Comparison of ENCODE assay signal across 17 cellular contexts in the genomic region with DNA sequence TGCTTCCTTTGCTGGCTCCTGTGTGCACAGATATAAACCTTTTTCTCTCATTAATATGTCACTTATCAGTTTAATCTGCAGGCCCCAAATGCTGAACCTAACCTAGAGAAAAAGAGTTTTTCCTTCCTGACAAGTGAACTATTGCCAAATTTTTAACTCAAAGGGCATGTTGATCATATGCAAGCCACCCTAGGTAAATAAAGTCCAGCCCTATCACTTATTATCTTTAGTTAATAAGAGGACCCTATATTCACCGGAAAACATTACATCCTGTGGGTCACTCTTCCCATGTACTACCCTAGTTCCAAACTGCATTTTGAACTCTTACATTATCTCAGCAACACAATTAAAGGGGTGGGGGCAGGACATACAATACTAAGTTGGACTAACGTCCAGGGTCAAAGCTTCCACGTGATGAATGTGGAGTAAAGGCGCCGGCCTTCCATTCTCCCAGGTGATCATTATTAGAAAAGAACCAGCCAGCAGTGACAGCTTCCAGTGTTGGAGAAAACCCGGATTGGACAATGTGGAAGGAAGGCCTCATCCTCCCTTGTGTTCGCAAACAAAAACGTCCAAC.
DNase-seq lines count a peak whose midpoint lies in the region; ATAC-seq, FAIRE-seq and TF ChIP-seq lines count a peak whose summit lies in the region.
"Had no signal": no experiment of that assay in that cellular context is flagged by ENCODE, and none has a peak within 500 bp of the region (broad histone marks: within the 10 kb centered on the region; RNA-seq: fewer than 3 reads in every experiment).

No MANE protein-coding gene starts in this region.

- H3K9me1 ChIP-seq in keratinocyte (ENCODE audit: control insufficient read depth, extremely low read depth, insufficient read depth, low read length): no peaks in the 10 kb centered on the region

- WGBS in small intestine, 3 donors: 27 to 55% (median 45%) methylated on average over 8 of the region's 8 CpGs

- H3K4me3 ChIP-seq in Caco-2 (ENCODE audit: low read depth, low read length) (no peak overlapping the region), keratinocyte (ENCODE audit: control insufficient read depth in 2 of 3, extremely low read depth in 1 of 3, insufficient read depth in 2 of 3, low read depth in 1 of 3, low read length in 3 of 3) (no peak overlapping the region), small intestine (ENCODE audit: low read depth in 1 of 2, low read length in 2 of 2) (no peak overlapping the region), A673 (ENCODE audit: low read depth, low read length, poor library complexity, severe bottlenecking) (no peak overlapping the region)
- H3K4me3 ChIP-seq: pancreas, SJSA1 had no signal

- H3K9me3 Mint-ChIP-seq in Caco-2 (ENCODE audit: unreplicated experiment) (no peaks in the 10 kb centered on the region), T-cell (no peaks in the 10 kb centered on the region)
- H3K9me3 Mint-ChIP-seq: activated CD8-positive, alpha-beta T cell treated with anti-CD3 and anti-CD28 coated beads for 36 hours; activated T-helper 2 cell treated with anti-CD3 and anti-CD28 coated beads, Interferon-gamma antibody, Interleukin-2, Interleukin-4, amounts not matched to agents 10 μg/mL and 5 μg/mL and 100 μg/mL, durations not matched to agents 14 hours and 24 hours and 36 hours; stimulated activated naive CD8-positive, alpha-beta T cell treated with anti-CD3 and anti-CD28 coated beads, Interleukin-15, Interleukin-2, amounts not matched to agents 100 ng/mL and 50 ng/mL, for 24 hours had no signal

- no peaks in the 10 kb centered on the region for H3K36me3 ChIP-seq in Caco-2 (ENCODE audit: control insufficient read depth, insufficient read depth, low read length)
- H3K36me3 ChIP-seq in keratinocyte (ENCODE audit: control insufficient read depth in 2 of 2, extremely low read depth in 1 of 2, insufficient read depth in 2 of 2, low read length in 2 of 2): peaks cover 5 to 8% of the 10 kb centered on the region in 2 experiments
- no peaks in the 10 kb centered on the region for H3K36me3 ChIP-seq in small intestine (ENCODE audit: control insufficient read depth in 2 of 2, insufficient read depth in 2 of 2, low read length in 2 of 2)
- no peaks in the 10 kb centered on the region for H3K36me3 ChIP-seq in A673 (ENCODE audit: insufficient read depth, low read length, poor library complexity, severe bottlenecking)
- H3K36me3 ChIP-seq: pancreas had no signal

- H4K20me1 ChIP-seq in keratinocyte (ENCODE audit: control insufficient read depth, extremely low read depth, insufficient read depth, low read length): peaks cover 9% of the 10 kb centered on the region

- peaks cover 75% of the 10 kb centered on the region for H3K36me3 Mint-ChIP-seq in Caco-2 (ENCODE audit: insufficient read depth, unreplicated experiment)
- H3K36me3 Mint-ChIP-seq in T-cell: peaks cover 16% of the 10 kb centered on the region

- H3K27ac Mint-ChIP-seq in Caco-2 (ENCODE audit: unreplicated experiment) (peak overlapping the region; percentile 48), T-cell (peak overlapping the region in 1 of 2 donors; percentile 71)
- H3K27ac Mint-ChIP-seq: activated CD8-positive, alpha-beta T cell treated with anti-CD3 and anti-CD28 coated beads for 36 hours had no signal

- H3K4me1 Mint-ChIP-seq in Caco-2 (ENCODE audit: low read depth, unreplicated experiment) (peaks cover 42% of the 10 kb centered on the region), T-cell (peaks cover 81 to 89% (median 86%) of the 10 kb centered on the region in 3 donors)

- H3K9ac ChIP-seq in keratinocyte (ENCODE audit: control insufficient read depth, extremely low read depth, insufficient read depth, low read length): no peak overlapping the region

- POLR2A ChIA-PET in Caco-2 (lab: Charles Lee) (no interaction called here), A673 (lab: Charles Lee; ENCODE audit: low non-redundant PET) (no interaction called here), T-cell (lab: Charles Lee) (interaction anchor here (0.6 to 0.7 kb wide), 2 partner anchors 18 to 69 kb away, joined by 3 to 4 read pairs; no protein-coding TSS in a partner anchor)

- dilution Hi-C loops in keratinocyte (cut with MboI; ENCODE audit: extremely low pct_ligation_motif_present, low sequenced_read_pairs): no loop called here

- H3K4me2 ChIP-seq in keratinocyte (ENCODE audit: control insufficient read depth, extremely low read depth, insufficient read depth, low read depth, low read length): no peak overlapping the region

- TF ChIP-seq CTCF in Caco-2 (IDR thresholded peaks at IDR 0.05; ENCODE audit: insufficient read depth in 1 of 2, low read depth in 1 of 2, low read length in 1 of 2, severe bottlenecking in 1 of 2, unreplicated experiment in 1 of 2) (no peak), keratinocyte (optimal IDR thresholded peaks at IDR 0.05 in 1 of 3, IDR thresholded peaks at IDR 0.05 in 1 of 3, conservative IDR thresholded peaks at IDR 0.05 in 1 of 3; ENCODE audit: extremely low read depth in 1 of 3, insufficient read depth in 2 of 3, low read length in 3 of 3) (no peak), A673 (conservative IDR thresholded peaks at IDR 0.05; ENCODE audit: low read depth, low read length) (no peak)

- FAIRE-seq in keratinocyte (lab: Jason Lieb, UNC) (no peak), small intestine (lab: Jason Lieb, UNC) (no peak)
- FAIRE-seq: pancreas had no signal

- H3K79me2 ChIP-seq in keratinocyte (ENCODE audit: control insufficient read depth, insufficient read depth, low read length): peaks cover 90% of the 10 kb centered on the region

- H3K4me3 Mint-ChIP-seq in Caco-2 (ENCODE audit: unreplicated experiment): no peak overlapping the region
- H3K4me3 Mint-ChIP-seq in T-cell: no peak overlapping the region
- H3K4me3 Mint-ChIP-seq: activated CD8-positive, alpha-beta T cell treated with anti-CD3 and anti-CD28 coated beads for 36 hours; stimulated activated naive CD8-positive, alpha-beta T cell treated with anti-CD3 and anti-CD28 coated beads, Interleukin-15, Interleukin-2, amounts not matched to agents 100 ng/mL and 50 ng/mL, for 24 hours had no signal

- no peak overlapping the region for H2AFZ ChIP-seq in keratinocyte (ENCODE audit: control insufficient read depth, low read length)

- H3K27me3 Mint-ChIP-seq in Caco-2 (ENCODE audit: insufficient read depth, unreplicated experiment): no peaks in the 10 kb centered on the region
- H3K27me3 Mint-ChIP-seq in T-cell: no peaks in the 10 kb centered on the region
- H3K27me3 Mint-ChIP-seq: activated CD8-positive, alpha-beta T cell treated with anti-CD3 and anti-CD28 coated beads for 36 hours; stimulated activated naive CD8-positive, alpha-beta T cell treated with anti-CD3 and anti-CD28 coated beads, Interleukin-15, Interleukin-2, amounts not matched to agents 100 ng/mL and 50 ng/mL, for 24 hours had no signal

- H3K27me3 ChIP-seq in Caco-2 (replicated peaks; ENCODE audit: control insufficient read depth, insufficient read depth, low read length) (no peaks in the 10 kb centered on the region), keratinocyte (ENCODE audit: control insufficient read depth, extremely low read depth, insufficient read depth, low read length) (no peaks in the 10 kb centered on the region), small intestine (ENCODE audit: control insufficient read depth in 2 of 2, insufficient read depth in 2 of 2, low read length in 2 of 2) (no peaks in the 10 kb centered on the region), A673 (replicated peaks; ENCODE audit: insufficient read depth, low read depth, low read length, poor library complexity) (no peaks in the 10 kb centered on the region)
- H3K27me3 ChIP-seq: pancreas, SJSA1 had no signal

- no TSS peak for BruUV-seq in Caco-2 (replicated peaks; lab: Mats Ljungman, UMichigan)
- no TSS peak for BruUV-seq in A673 (replicated peaks; lab: Mats Ljungman, UMichigan)

- intact Hi-C loops in Caco-2 (cut with micrococcal nuclease; ENCODE audit: unreplicated experiment): no loop called here
- intact Hi-C loops in A673 (cut with micrococcal nuclease; ENCODE audit: unreplicated experiment): no loop called here

- CTCF ChIA-PET in Caco-2 (lab: Charles Lee) (no interaction called here), A673 (lab: Charles Lee) (no interaction called here), T-cell (lab: Charles Lee) (interaction anchor here (0.6 to 1.2 kb wide), 4 partner anchors 11 to 744 kb away, joined by 3 to 8 read pairs (median 4); no protein-coding TSS in a partner anchor)

- H3K27ac ChIP-seq in keratinocyte (ENCODE audit: control insufficient read depth, insufficient read depth, low read length): peak overlapping the region; percentile 13
- peak overlapping the region; percentile 47 to 76 for H3K27ac ChIP-seq in small intestine (ENCODE audit: low read depth in 1 of 2, low read length in 1 of 2)
- no peak overlapping the region for H3K27ac ChIP-seq in A673 (ENCODE audit: low read depth, low read length, poor library complexity, severe bottlenecking)
- H3K27ac ChIP-seq: SJSA1 had no signal

- ATAC-seq in SK-N-SH treated with all-trans-retinoic acid at 6 μM for 48 hours: no peak
- no peak for ATAC-seq in T-cell (replicated peaks in 1 of 4)
- ATAC-seq: activated CD8-positive, alpha-beta T cell treated with anti-CD3 and anti-CD28 coated beads for 36 hours had no signal

- H3K9me3 ChIP-seq in Caco-2 (no peaks in the 10 kb centered on the region), keratinocyte (ENCODE audit: control insufficient read depth, low read depth, low read length) (no peaks in the 10 kb centered on the region), small intestine (ENCODE audit: control insufficient read depth, low read depth) (no peaks in the 10 kb centered on the region), A673 (ENCODE audit: low read depth, low read length, poor library complexity, severe bottlenecking) (no peaks in the 10 kb centered on the region)
- H3K9me3 ChIP-seq: pancreas, SJSA1 had no signal

- DNase-seq in Caco-2 (no peak), keratinocyte (ENCODE audit: low read depth, low spot score) (no peak), small intestine (peak; percentile 84), A673 (ENCODE audit: low spot score) (no peak), T-cell (no peak), Ammon's horn (ENCODE audit: low spot score) (no peak), kidney glomerular epithelial cell (lab: John Stamatoyannopoulos, UW) (no peak)
- DNase-seq: activated CD8-positive, alpha-beta T cell treated with anti-CD3 and anti-CD28 coated beads for 36 hours; DMS153; midbrain; NCI-H1436 treated with DMSO at 0.1 percent for 48 hours; NCI-H226; pancreas had no signal

- H3K4me1 ChIP-seq in Caco-2 (peaks cover 32% of the 10 kb centered on the region), keratinocyte (ENCODE audit: control insufficient read depth, extremely low read depth, insufficient read depth, low read length) (peaks cover 17% of the 10 kb centered on the region), small intestine (ENCODE audit: control insufficient read depth in 2 of 2, insufficient read depth in 1 of 2, low read depth in 1 of 2, low read length in 1 of 2) (peaks cover 13 to 37% of the 10 kb centered on the region in 2 donors), A673 (ENCODE audit: insufficient read depth, low read length, poor library complexity, severe bottlenecking) (peaks cover 25% of the 10 kb centered on the region)

Comparison
In these comparisons a context has a peak if more than half of its experiments do, and no peak if none do; other contexts are left out.
1. CTCF ChIA-PET loops: an anchor here in T-cell (0.6 to 1.2 kb wide); none called in Caco-2 and A673.
2. POLR2A ChIA-PET loops: an anchor here in T-cell (0.6 to 0.7 kb wide); none called in Caco-2 and A673.